1 cellular context compared by ENCODE assay signal in genomic region chr10:99620713-99621453, GRCh38.
TF ChIP-seq lines count a peak whose summit lies in the region.

No MANE protein-coding gene starts in this region.

TF ChIP-seq in HEK293, 187 proteins besides CTCF, POLR2A, EP300 and RAD21 (continued from another document and continues in another):
- TF ChIP-seq KLF1 (tag by site-specific recombination; IDR thresholded peaks at IDR 0.05) = peak; percentile 72
- no peak for TF ChIP-seq PRDM10 (tag by site-specific recombination; IDR thresholded peaks at IDR 0.05)
- TF ChIP-seq SALL2 (tag by site-specific recombination; IDR thresholded peaks at IDR 0.05; ENCODE audit: borderline replicate concordance) = no peak
- peak; percentile 29; the same call in 1 of the 2 replicates for TF ChIP-seq ZSCAN4 (tag by site-specific recombination; IDR thresholded peaks at IDR 0.05)
- TF ChIP-seq, protein P1, sequence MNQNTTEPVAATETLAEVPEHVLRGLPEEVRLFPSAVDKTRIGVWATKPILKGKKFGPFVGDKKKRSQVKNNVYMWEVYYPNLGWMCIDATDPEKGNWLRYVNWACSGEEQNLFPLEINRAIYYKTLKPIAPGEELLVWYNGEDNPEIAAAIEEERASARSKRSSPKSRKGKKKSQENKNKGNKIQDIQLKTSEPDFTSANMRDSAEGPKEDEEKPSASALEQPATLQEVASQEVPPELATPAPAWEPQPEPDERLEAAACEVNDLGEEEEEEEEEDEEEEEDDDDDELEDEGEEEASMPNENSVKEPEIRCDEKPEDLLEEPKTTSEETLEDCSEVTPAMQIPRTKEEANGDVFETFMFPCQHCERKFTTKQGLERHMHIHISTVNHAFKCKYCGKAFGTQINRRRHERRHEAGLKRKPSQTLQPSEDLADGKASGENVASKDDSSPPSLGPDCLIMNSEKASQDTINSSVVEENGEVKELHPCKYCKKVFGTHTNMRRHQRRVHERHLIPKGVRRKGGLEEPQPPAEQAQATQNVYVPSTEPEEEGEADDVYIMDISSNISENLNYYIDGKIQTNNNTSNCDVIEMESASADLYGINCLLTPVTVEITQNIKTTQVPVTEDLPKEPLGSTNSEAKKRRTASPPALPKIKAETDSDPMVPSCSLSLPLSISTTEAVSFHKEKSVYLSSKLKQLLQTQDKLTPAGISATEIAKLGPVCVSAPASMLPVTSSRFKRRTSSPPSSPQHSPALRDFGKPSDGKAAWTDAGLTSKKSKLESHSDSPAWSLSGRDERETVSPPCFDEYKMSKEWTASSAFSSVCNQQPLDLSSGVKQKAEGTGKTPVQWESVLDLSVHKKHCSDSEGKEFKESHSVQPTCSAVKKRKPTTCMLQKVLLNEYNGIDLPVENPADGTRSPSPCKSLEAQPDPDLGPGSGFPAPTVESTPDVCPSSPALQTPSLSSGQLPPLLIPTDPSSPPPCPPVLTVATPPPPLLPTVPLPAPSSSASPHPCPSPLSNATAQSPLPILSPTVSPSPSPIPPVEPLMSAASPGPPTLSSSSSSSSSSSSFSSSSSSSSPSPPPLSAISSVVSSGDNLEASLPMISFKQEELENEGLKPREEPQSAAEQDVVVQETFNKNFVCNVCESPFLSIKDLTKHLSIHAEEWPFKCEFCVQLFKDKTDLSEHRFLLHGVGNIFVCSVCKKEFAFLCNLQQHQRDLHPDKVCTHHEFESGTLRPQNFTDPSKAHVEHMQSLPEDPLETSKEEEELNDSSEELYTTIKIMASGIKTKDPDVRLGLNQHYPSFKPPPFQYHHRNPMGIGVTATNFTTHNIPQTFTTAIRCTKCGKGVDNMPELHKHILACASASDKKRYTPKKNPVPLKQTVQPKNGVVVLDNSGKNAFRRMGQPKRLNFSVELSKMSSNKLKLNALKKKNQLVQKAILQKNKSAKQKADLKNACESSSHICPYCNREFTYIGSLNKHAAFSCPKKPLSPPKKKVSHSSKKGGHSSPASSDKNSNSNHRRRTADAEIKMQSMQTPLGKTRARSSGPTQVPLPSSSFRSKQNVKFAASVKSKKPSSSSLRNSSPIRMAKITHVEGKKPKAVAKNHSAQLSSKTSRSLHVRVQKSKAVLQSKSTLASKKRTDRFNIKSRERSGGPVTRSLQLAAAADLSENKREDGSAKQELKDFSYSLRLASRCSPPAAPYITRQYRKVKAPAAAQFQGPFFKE (tag by site-specific recombination; IDR thresholded peaks at IDR 0.05; ENCODE audit: borderline replicate concordance) = no peak
- 0 out of 2 replicates have a peak, but pooled peaks have one; percentile 29 for TF ChIP-seq ZNF580 (tag by site-specific recombination; IDR thresholded peaks at IDR 0.05)
- 0 out of 2 replicates have a peak, but pooled peaks have one; percentile 49 for TF ChIP-seq ZNF677 (tag by site-specific recombination; IDR thresholded peaks at IDR 0.05)
- peak; percentile 94 for TF ChIP-seq ZNF600 (tag by site-specific recombination; IDR thresholded peaks at IDR 0.05)
- TF ChIP-seq ZBTB10 (tag by site-specific recombination; IDR thresholded peaks at IDR 0.05) = peak; percentile 80
- TF ChIP-seq SCRT1 (tag by site-specific recombination; IDR thresholded peaks at IDR 0.05; ENCODE audit: borderline replicate concordance) = peak; percentile 85
- 0 out of 2 replicates have a peak, but pooled peaks have one; percentile 27 for TF ChIP-seq ZNF146 (tag by site-specific recombination; IDR thresholded peaks at IDR 0.05)
- no peak for TF ChIP-seq PRDM6 (tag by site-specific recombination; IDR thresholded peaks at IDR 0.05)
- TF ChIP-seq, protein P2, sequence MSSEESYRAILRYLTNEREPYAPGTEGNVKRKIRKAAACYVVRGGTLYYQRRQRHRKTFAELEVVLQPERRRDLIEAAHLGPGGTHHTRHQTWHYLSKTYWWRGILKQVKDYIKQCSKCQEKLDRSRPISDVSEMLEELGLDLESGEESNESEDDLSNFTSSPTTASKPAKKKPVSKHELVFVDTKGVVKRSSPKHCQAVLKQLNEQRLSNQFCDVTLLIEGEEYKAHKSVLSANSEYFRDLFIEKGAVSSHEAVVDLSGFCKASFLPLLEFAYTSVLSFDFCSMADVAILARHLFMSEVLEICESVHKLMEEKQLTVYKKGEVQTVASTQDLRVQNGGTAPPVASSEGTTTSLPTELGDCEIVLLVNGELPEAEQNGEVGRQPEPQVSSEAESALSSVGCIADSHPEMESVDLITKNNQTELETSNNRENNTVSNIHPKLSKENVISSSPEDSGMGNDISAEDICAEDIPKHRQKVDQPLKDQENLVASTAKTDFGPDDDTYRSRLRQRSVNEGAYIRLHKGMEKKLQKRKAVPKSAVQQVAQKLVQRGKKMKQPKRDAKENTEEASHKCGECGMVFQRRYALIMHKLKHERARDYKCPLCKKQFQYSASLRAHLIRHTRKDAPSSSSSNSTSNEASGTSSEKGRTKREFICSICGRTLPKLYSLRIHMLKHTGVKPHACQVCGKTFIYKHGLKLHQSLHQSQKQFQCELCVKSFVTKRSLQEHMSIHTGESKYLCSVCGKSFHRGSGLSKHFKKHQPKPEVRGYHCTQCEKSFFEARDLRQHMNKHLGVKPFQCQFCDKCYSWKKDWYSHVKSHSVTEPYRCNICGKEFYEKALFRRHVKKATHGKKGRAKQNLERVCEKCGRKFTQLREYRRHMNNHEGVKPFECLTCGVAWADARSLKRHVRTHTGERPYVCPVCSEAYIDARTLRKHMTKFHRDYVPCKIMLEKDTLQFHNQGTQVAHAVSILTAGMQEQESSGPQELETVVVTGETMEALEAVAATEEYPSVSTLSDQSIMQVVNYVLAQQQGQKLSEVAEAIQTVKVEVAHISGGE (tag by site-specific recombination; conservative IDR thresholded peaks at IDR 0.05; ENCODE audit: low read depth) = 0 out of 2 replicates have a peak, but pooled peaks have one; percentile 22
- TF ChIP-seq, protein P3, sequence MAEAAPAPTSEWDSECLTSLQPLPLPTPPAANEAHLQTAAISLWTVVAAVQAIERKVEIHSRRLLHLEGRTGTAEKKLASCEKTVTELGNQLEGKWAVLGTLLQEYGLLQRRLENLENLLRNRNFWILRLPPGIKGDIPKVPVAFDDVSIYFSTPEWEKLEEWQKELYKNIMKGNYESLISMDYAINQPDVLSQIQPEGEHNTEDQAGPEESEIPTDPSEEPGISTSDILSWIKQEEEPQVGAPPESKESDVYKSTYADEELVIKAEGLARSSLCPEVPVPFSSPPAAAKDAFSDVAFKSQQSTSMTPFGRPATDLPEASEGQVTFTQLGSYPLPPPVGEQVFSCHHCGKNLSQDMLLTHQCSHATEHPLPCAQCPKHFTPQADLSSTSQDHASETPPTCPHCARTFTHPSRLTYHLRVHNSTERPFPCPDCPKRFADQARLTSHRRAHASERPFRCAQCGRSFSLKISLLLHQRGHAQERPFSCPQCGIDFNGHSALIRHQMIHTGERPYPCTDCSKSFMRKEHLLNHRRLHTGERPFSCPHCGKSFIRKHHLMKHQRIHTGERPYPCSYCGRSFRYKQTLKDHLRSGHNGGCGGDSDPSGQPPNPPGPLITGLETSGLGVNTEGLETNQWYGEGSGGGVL (tag by site-specific recombination; IDR thresholded peaks at IDR 0.05) = peak; percentile 23; the same call in 1 of the 2 replicates
- TF ChIP-seq ZNF843 (tag by site-specific recombination; IDR thresholded peaks at IDR 0.05) = peak; percentile 50
- TF ChIP-seq BCL11A (tag by site-specific recombination; IDR thresholded peaks at IDR 0.05; ENCODE audit: low read depth) = peak; percentile 84; the same call in 1 of the 2 replicates
- TF ChIP-seq ZNF10 (tag by site-specific recombination; IDR thresholded peaks at IDR 0.05) = no peak
- TF ChIP-seq IKZF3 (tag by site-specific recombination; IDR thresholded peaks at IDR 0.05) = peak; percentile 65; the same call in 1 of the 2 replicates
- TF ChIP-seq SCRT2 (tag by site-specific recombination; IDR thresholded peaks at IDR 0.05) = peak; percentile 99
- peak; percentile 99 for TF ChIP-seq ZBTB26 (tag by site-specific recombination; optimal IDR thresholded peaks at IDR 0.05)
- TF ChIP-seq, protein P4, sequence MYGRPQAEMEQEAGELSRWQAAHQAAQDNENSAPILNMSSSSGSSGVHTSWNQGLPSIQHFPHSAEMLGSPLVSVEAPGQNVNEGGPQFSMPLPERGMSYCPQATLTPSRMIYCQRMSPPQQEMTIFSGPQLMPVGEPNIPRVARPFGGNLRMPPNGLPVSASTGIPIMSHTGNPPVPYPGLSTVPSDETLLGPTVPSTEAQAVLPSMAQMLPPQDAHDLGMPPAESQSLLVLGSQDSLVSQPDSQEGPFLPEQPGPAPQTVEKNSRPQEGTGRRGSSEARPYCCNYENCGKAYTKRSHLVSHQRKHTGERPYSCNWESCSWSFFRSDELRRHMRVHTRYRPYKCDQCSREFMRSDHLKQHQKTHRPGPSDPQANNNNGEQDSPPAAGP (tag by site-specific recombination; IDR thresholded peaks at IDR 0.05) = peak; percentile 79
- no peak for TF ChIP-seq ZNF26 (tag by site-specific recombination; IDR thresholded peaks at IDR 0.05)
